Comparison of ENCODE assay signal across 11 cellular contexts in genomic region chr21:15894596-15894995, GRCh38.
DNase-seq lines count a peak whose midpoint lies in the region; ATAC-seq and TF ChIP-seq lines count a peak whose summit lies in the region.
"Had no signal": no experiment of that assay in that cellular context is flagged by ENCODE, and none has a peak within 500 bp of the region (broad histone marks: within the 10 kb centered on the region; RNA-seq: fewer than 3 reads in every experiment).

No MANE protein-coding gene starts in this region.

- peak; percentile 4 for DNase-seq in A673 (ENCODE audit: low spot score)
- DNase-seq in HCEC 1CT: peak; percentile 53
- peak; percentile 65 for DNase-seq in SW480 (ENCODE audit: low spot score)
- peak; percentile 28 for DNase-seq in iris pigment epithelial cell (ENCODE audit: low read depth)
- no peak for DNase-seq in NCI-H146 treated with DMSO at 0.1 percent for 48 hours (lab: John Stamatoyannopoulos, UW; ENCODE audit: unreplicated experiment)
- DNase-seq: activated CD8-positive, alpha-beta T cell treated with anti-CD3 and anti-CD28 coated beads, Interleukin-2, amount 10 ng/mL, durations not matched to agents 7 days and 5 days; glutamatergic neuron; NCI-H69 had no signal

- ATAC-seq in HG02763 (IDR thresholded peaks at IDR 0.05; ENCODE audit: unreplicated experiment): no peak
- no peak for ATAC-seq in activated CD4-positive, CD25-positive, alpha-beta regulatory T cell treated with anti-CD3 and anti-CD28 coated beads, Interleukin-2, amount 50 U/mL, for 24 hours
- ATAC-seq in HG03039 (IDR thresholded peaks at IDR 0.05; ENCODE audit: unreplicated experiment): no peak
- ATAC-seq: activated CD8-positive, alpha-beta T cell treated with anti-CD3 and anti-CD28 coated beads, Interleukin-2, amount 10 ng/mL, durations not matched to agents 7 days and 5 days had no signal

- H3K4me1 ChIP-seq in A673 (ENCODE audit: insufficient read depth, low read length, poor library complexity, severe bottlenecking): no peaks in the 10 kb centered on the region

- POLR2A ChIA-PET in A673 (lab: Charles Lee; ENCODE audit: low non-redundant PET): no interaction called here

- no peaks in the 10 kb centered on the region for H3K36me3 ChIP-seq in A673 (ENCODE audit: insufficient read depth, low read length, poor library complexity, severe bottlenecking)

- no peaks in the 10 kb centered on the region for H3K9me3 ChIP-seq in A673 (ENCODE audit: low read depth, low read length, poor library complexity, severe bottlenecking)

- peak; percentile 57 for TF ChIP-seq CTCF in A673 (conservative IDR thresholded peaks at IDR 0.05; ENCODE audit: low read depth, low read length)

- no peak overlapping the region for H3K4me3 ChIP-seq in A673 (ENCODE audit: low read depth, low read length, poor library complexity, severe bottlenecking)

- CTCF ChIA-PET in A673 (lab: Charles Lee): no interaction called here

- no peak overlapping the region for H3K27ac ChIP-seq in A673 (ENCODE audit: low read depth, low read length, poor library complexity, severe bottlenecking)

- intact Hi-C loops in A673 (cut with micrococcal nuclease; ENCODE audit: unreplicated experiment): loop anchor here (5.0 kb wide), 1 partner anchor 438 kb away; no protein-coding TSS in a partner anchor

- H3K27me3 ChIP-seq in A673 (replicated peaks; ENCODE audit: insufficient read depth, low read depth, low read length, poor library complexity): no peaks in the 10 kb centered on the region

- BruUV-seq in A673 (replicated peaks; lab: Mats Ljungman, UMichigan): no TSS peak
